Comparison of ENCODE assay signal across 8 cellular contexts in genomic region chr2:238596571-238597551, GRCh38.
A peak's percentile ranks its signal among the peaks of the same experiment; 100 is the strongest.
DNase-seq lines count a peak whose midpoint lies in the region; ATAC-seq, FAIRE-seq and TF ChIP-seq lines count a peak whose summit lies in the region.

No MANE protein-coding gene starts in this region.

- H3K4me3 ChIP-seq in bronchial epithelial cell (ENCODE audit: low read depth, low read length): no peak overlapping the region
- H3K4me3 ChIP-seq in tibial artery: no peak overlapping the region

- intact Hi-C loops in tibial artery (cut with DNase I; ENCODE audit: low total_unique reads): no loop called here

- DNase-seq in HT-29 (ENCODE audit: low spot score): peak; percentile 72
- DNase-seq in bronchial epithelial cell (ENCODE audit: low read depth): peak; percentile 85
- peak; percentile 59 for DNase-seq in left kidney (ENCODE audit: low read depth, low spot score)
- DNase-seq in tibial artery: peak; percentile 66 to 81
- no peak for DNase-seq in DMS153 treated with DMSO at 0.1 percent for 48 hours (lab: John Stamatoyannopoulos, UW; ENCODE audit: unreplicated experiment)
- DNase-seq in DMS153 (lab: John Stamatoyannopoulos, UW): no peak
- no peak for DNase-seq in cerebellar cortex (ENCODE audit: low spot score)

- no peaks in the 10 kb centered on the region for H3K36me3 ChIP-seq in bronchial epithelial cell (ENCODE audit: control insufficient read depth, insufficient read depth, low read length)
- H3K36me3 ChIP-seq in tibial artery: no peaks in the 10 kb centered on the region

- TF ChIP-seq CTCF in bronchial epithelial cell (IDR thresholded peaks at IDR 0.05; ENCODE audit: insufficient read depth, low read length, severe bottlenecking) (no peak), tibial artery (IDR thresholded peaks at IDR 0.05) (no peak)

- FAIRE-seq in bronchial epithelial cell (lab: Jason Lieb, UNC): no peak

- H3K27me3 ChIP-seq in bronchial epithelial cell (ENCODE audit: control insufficient read depth, insufficient read depth, low read length): peaks cover 5% of the 10 kb centered on the region
- no peaks in the 10 kb centered on the region for H3K27me3 ChIP-seq in tibial artery

- no peak for ATAC-seq in HG03565 (IDR thresholded peaks at IDR 0.05; ENCODE audit: unreplicated experiment)

- no peaks in the 10 kb centered on the region for H3K9me3 ChIP-seq in tibial artery

- peak overlapping the region; percentile 61 to 72 for H3K27ac ChIP-seq in tibial artery

- H3K4me1 ChIP-seq in tibial artery: peaks cover 0 to 38% (median 31%) of the 10 kb centered on the region in 4 donors

Comparison
In these comparisons a context has a peak if more than half of its experiments do, and no peak if none do; other contexts are left out.
1. DNase-seq: peak in HT-29 (single experiment), bronchial epithelial cell (single experiment), left kidney (single experiment) and tibial artery (2 of 2); none in DMS153 treated with DMSO at 0.1 percent for 48 hours (single experiment), DMS153 (single experiment) and cerebellar cortex (single experiment).